In the genomic region with DNA sequence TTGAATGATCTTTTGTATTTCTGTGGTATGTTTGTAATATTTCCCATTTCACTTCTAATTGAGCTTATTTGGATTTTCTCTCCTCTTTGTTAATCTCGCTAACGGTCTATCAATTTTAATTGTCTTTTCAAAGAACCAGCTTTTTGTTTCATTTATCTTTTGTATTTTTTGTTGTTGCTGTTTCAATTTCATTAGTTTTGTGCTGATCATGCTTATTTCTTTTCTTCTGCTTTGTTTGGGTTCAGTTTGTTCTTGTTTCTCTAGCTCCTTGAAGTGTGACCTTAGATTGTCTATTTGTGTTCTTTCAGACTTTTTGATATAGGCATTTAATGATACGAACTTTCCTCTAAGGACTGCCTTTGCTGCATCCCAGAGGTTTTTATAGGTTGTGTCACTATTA, we compare ENCODE assay signal across 9 cellular contexts. TPM values are rescaled to one million over a fixed set of nuclear protein-coding genes. Genes with fewer than 3 reads are reported as not detected.
"Had no signal": no experiment of that assay in that cellular context is flagged by ENCODE, and none has a peak within 500 bp of the region (broad histone marks: within the 10 kb centered on the region; RNA-seq: fewer than 3 reads in every experiment).

No MANE protein-coding gene starts in this region.

- H3K36me3 Mint-ChIP-seq: IgD-negative memory B cell had no signal

- H3K4me3 ChIP-seq: GM23248, HAP-1 had no signal

- DNase-seq: GM23248, GOT3, H7, HFFc6, KG1 had no signal

- H3K4me3 Mint-ChIP-seq: HFFc6, IgD-negative memory B cell had no signal

- H3K27ac Mint-ChIP-seq: HFFc6, IgD-negative memory B cell had no signal

- ATAC-seq: HCT116 had no signal

- H2AFZ ChIP-seq: GM23248 had no signal

- H3K27ac ChIP-seq: GM23248, HL-60 had no signal

- H3K4me1 ChIP-seq: HAP-1 had no signal

- H3K27me3 Mint-ChIP-seq: IgD-negative memory B cell had no signal

- H3K9me3 ChIP-seq: HAP-1 had no signal

- H3K9ac ChIP-seq: GM23248 had no signal

- H3K36me3 ChIP-seq: HAP-1 had no signal

- H3K4me1 Mint-ChIP-seq: IgD-negative memory B cell had no signal

- H3K9me3 Mint-ChIP-seq: HFFc6 had no signal

RNA-seq across cellular contexts. Expression of a gene that starts 28.4 kb away (rescaled TPM):
- polyA plus RNA-seq: IgD-negative memory B cell had no signal
